Comparison of ENCODE assay signal across 8 cellular contexts in the genomic region with DNA sequence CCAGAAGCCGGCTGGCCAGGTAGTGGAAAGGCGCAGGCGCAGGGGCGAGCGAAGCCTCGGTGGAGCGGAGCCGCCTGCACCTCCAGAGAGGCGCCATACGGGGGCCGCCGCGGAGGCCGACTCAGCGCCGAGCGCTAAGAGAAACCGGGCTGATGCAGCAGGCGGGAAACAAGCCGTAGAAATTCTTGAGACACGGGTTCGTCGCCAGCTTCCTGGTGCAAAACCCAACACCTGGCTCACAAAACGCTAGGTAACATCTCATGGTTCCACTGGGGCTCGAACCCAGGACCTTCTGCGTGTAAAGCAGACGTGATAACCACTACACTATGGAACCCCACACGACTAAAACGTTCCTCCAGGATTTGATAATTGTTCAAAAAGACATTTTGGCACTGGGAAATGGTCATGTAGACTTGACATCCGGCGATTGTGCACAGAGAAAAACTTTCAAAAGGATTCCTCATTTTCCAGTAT. TPM values are rescaled to one million over a fixed set of nuclear protein-coding genes. Genes with fewer than 3 reads are reported as not detected.
DNase-seq lines count a peak whose midpoint lies in the region; ATAC-seq, FAIRE-seq and TF ChIP-seq lines count a peak whose summit lies in the region.

No MANE protein-coding gene starts in this region.

- no peaks in the 10 kb centered on the region for H3K36me3 Mint-ChIP-seq in T-helper 2 cell treated with Interferon-gamma antibody and Interleukin-4, amounts not matched to agents 5 μg/mL and 100 μg/mL, for 36 hours (ENCODE audit: low read depth)
- H3K36me3 Mint-ChIP-seq in astrocyte (ENCODE audit: low read depth, unreplicated experiment): no peaks in the 10 kb centered on the region

- peak overlapping the region; percentile 68 for H3K9ac ChIP-seq in astrocyte (ENCODE audit: low read length)

- ATAC-seq in GM18498 (IDR thresholded peaks at IDR 0.05; ENCODE audit: unreplicated experiment) (peak; percentile 88), HG02938 (IDR thresholded peaks at IDR 0.05; ENCODE audit: unreplicated experiment) (peak; percentile 84)

- no peaks in the 10 kb centered on the region for H3K79me2 ChIP-seq in astrocyte (ENCODE audit: insufficient read depth, low read length)

- TF ChIP-seq CTCF in astrocyte (IDR thresholded peaks at IDR 0.05; ENCODE audit: insufficient read depth, low read depth, low read length) (peak; percentile 24), retinal pigment epithelial cell (conservative IDR thresholded peaks at IDR 0.05; ENCODE audit: low read depth, low read length) (peak; percentile 42)

- H3K27ac Mint-ChIP-seq in T-helper 2 cell treated with Interferon-gamma antibody and Interleukin-4, amounts not matched to agents 5 μg/mL and 100 μg/mL, for 36 hours: peak overlapping the region; percentile 94
- peak overlapping the region; percentile 92 for H3K27ac Mint-ChIP-seq in astrocyte (ENCODE audit: unreplicated experiment)

- peaks cover 12% of the 10 kb centered on the region for H3K4me1 ChIP-seq in astrocyte (ENCODE audit: insufficient read depth, low read length)

- no peaks in the 10 kb centered on the region for H3K27me3 ChIP-seq in astrocyte (ENCODE audit: insufficient read depth, low read length)

- no peaks in the 10 kb centered on the region for H4K20me1 ChIP-seq in astrocyte (ENCODE audit: insufficient read depth, low read length)

- H3K4me1 Mint-ChIP-seq in T-helper 2 cell treated with Interferon-gamma antibody and Interleukin-4, amounts not matched to agents 5 μg/mL and 100 μg/mL, for 36 hours (ENCODE audit: low read depth): peaks cover 26% of the 10 kb centered on the region
- H3K4me1 Mint-ChIP-seq in astrocyte (ENCODE audit: low read depth, unreplicated experiment): no peaks in the 10 kb centered on the region

- peaks cover 24% of the 10 kb centered on the region for H3K27me3 Mint-ChIP-seq in T-helper 2 cell treated with Interferon-gamma antibody and Interleukin-4, amounts not matched to agents 5 μg/mL and 100 μg/mL, for 36 hours (ENCODE audit: low read depth)
- H3K27me3 Mint-ChIP-seq in astrocyte (ENCODE audit: low read depth, unreplicated experiment): no peaks in the 10 kb centered on the region

- H3K36me3 ChIP-seq in astrocyte (ENCODE audit: insufficient read depth, low read length): no peaks in the 10 kb centered on the region

- no peak for FAIRE-seq in astrocyte (lab: Jason Lieb, UNC)

- H3K9me3 ChIP-seq in astrocyte (ENCODE audit: insufficient read depth, low read depth, low read length): no peaks in the 10 kb centered on the region

- H3K9me3 Mint-ChIP-seq in T-helper 2 cell treated with Interferon-gamma antibody and Interleukin-4, amounts not matched to agents 5 μg/mL and 100 μg/mL, for 36 hours: no peaks in the 10 kb centered on the region
- peaks cover 2% of the 10 kb centered on the region for H3K9me3 Mint-ChIP-seq in astrocyte (ENCODE audit: unreplicated experiment)

- H2AFZ ChIP-seq in astrocyte (ENCODE audit: low read depth, low read length): no peak overlapping the region

- H3K4me3 Mint-ChIP-seq in T-helper 2 cell treated with Interferon-gamma antibody and Interleukin-4, amounts not matched to agents 5 μg/mL and 100 μg/mL, for 36 hours: peak overlapping the region; percentile 80
- peak overlapping the region; percentile 82 for H3K4me3 Mint-ChIP-seq in astrocyte (ENCODE audit: unreplicated experiment)

- peak overlapping the region; percentile 64 for H3K27ac ChIP-seq in astrocyte (ENCODE audit: low read depth, low read length)

- H3K4me2 ChIP-seq in astrocyte (ENCODE audit: low read length): peak overlapping the region; percentile 79

- peak; percentile 90 for DNase-seq in NCI-H1694 (lab: John Stamatoyannopoulos, UW)
- DNase-seq in T-helper 2 cell treated with Interferon-gamma antibody and Interleukin-4, amounts not matched to agents 5 μg/mL and 100 μg/mL, for 36 hours (ENCODE audit: low spot score): peak; percentile 89
- DNase-seq in astrocyte (ENCODE audit: low read depth): peak; percentile 94
- peak in 50 of 51 donors; percentile 26 to 89 (median 60) for DNase-seq in hypothalamus (lab: John Stamatoyannopoulos, UW)
- DNase-seq in retinal pigment epithelial cell (ENCODE audit: low read depth): no peak
- DNase-seq in NCI-H1048 (lab: John Stamatoyannopoulos, UW): no peak

- peak overlapping the region; percentile 67 for H3K4me3 ChIP-seq in astrocyte (ENCODE audit: insufficient read depth, low read depth, low read length)
- H3K4me3 ChIP-seq in retinal pigment epithelial cell (ENCODE audit: low read length): peak overlapping the region; percentile 60

RNA-seq across cellular contexts. Expression of gene OR4D9, which starts 39.1 kb away (rescaled TPM):
- total RNA-seq in astrocyte: not detected in 2 replicates

RNA-seq across cellular contexts. Expression of gene OR4D11, which starts 47.0 kb away (rescaled TPM):
- not detected in 2 replicates for total RNA-seq in astrocyte

Comparison
In these comparisons a context has a peak if more than half of its experiments do, and no peak if none do; other contexts are left out.
1. DNase-seq: peak in NCI-H1694 (single experiment), T-helper 2 cell treated with Interferon-gamma antibody and Interleukin-4, amounts not matched to agents 5 μg/mL and 100 μg/mL, for 36 hours (single experiment), astrocyte (single experiment) and hypothalamus (50 of 51); none in retinal pigment epithelial cell (single experiment) and NCI-H1048 (single experiment).